Comparison of ENCODE assay signal across 8 cellular contexts in the genomic region with DNA sequence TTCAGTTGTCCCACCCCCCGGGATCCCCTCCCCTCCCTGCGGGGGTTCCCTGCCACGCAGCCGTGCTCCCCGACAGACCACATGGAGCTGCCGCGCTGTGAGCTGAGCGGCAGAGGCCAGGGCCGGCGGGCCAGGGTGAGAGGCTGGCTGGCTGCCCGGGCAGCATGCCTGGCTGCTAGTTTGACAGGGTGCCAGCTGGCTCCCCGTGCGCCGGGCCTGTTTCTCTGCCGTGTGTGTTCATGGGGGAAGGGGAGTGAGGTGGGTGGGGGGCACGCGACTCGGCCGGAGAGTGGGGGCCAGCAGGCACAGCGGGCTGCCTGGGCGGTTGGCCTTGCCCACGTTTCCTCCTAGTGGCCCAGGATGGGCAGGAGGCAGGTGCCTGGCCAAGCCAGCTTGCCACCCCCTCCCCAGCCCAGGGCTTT. TPM values are rescaled to one million over a fixed set of nuclear protein-coding genes. Genes with fewer than 3 reads are reported as not detected.
A peak's percentile ranks its signal among the peaks of the same experiment; 100 is the strongest.
DNase-seq lines count a peak whose midpoint lies in the region; ATAC-seq and TF ChIP-seq lines count a peak whose summit lies in the region.

No MANE protein-coding gene starts in this region.

- H3K27ac ChIP-seq in 22Rv1, result peak overlapping the region; percentile 53
- peak overlapping the region; percentile 1; the same call in 1 of the 2 replicates for H3K27ac ChIP-seq in SJCRH30

- DNase-seq in HK-2 (ENCODE audit: unreplicated experiment) (peak; percentile 74), SJCRH30 (peak; percentile 86 to 91), globus pallidus (ENCODE audit: low spot score) (peak; percentile 87)
- no peak for DNase-seq in activated CD4-positive, alpha-beta T cell treated with anti-CD3 and anti-CD28 coated beads, Interleukin-2, amount 50 U/mL, for 4 hours

- peak overlapping the region; percentile 7 for H3K4me3 ChIP-seq in SJCRH30
- H3K4me3 ChIP-seq in skeletal muscle satellite cell (ENCODE audit: low read length), result no peak overlapping the region

- no peaks in the 10 kb centered on the region for H3K27me3 ChIP-seq in SJCRH30
- H3K27me3 ChIP-seq in skeletal muscle satellite cell (ENCODE audit: control insufficient read depth, insufficient read depth, low read length), result no peaks in the 10 kb centered on the region

- ATAC-seq in GM18511 (IDR thresholded peaks at IDR 0.05; ENCODE audit: unreplicated experiment) (no peak), GM18873 (IDR thresholded peaks at IDR 0.05; ENCODE audit: low FRiP score, unreplicated experiment) (no peak)

- H3K9ac ChIP-seq in skeletal muscle satellite cell (ENCODE audit: low read depth, low read length), result no peak overlapping the region

- H3K4me2 ChIP-seq in skeletal muscle satellite cell (ENCODE audit: low read length), result peak overlapping the region; percentile 40

- peaks cover 55% of the 10 kb centered on the region for H3K4me1 ChIP-seq in SJCRH30
- peaks cover 48% of the 10 kb centered on the region for H3K4me1 ChIP-seq in skeletal muscle satellite cell (ENCODE audit: control insufficient read depth, insufficient read depth, low read length)

- H3K9me3 ChIP-seq in SJCRH30 (replicated peaks) (no peaks in the 10 kb centered on the region), skeletal muscle satellite cell (replicated peaks; ENCODE audit: low read length) (no peaks in the 10 kb centered on the region)

- TF ChIP-seq CTCF in 22Rv1 (IDR thresholded peaks at IDR 0.05), result no peak

- H3K36me3 ChIP-seq in SJCRH30 (no peaks in the 10 kb centered on the region), skeletal muscle satellite cell (ENCODE audit: insufficient read depth, low read length) (no peaks in the 10 kb centered on the region)

RNA-seq across cellular contexts. Expression of gene BAHCC1, which starts 34.1 kb away (rescaled TPM):
- 17.4 and 20.0 TPM in 2 replicates for total RNA-seq in SJCRH30 (2014; rRNA removed; shearing (Covaris generic))
- total RNA-seq in skeletal muscle satellite cell (2012; rRNA removed), result 7.9 and 8.3 TPM in 2 replicates

Comparison
In these comparisons a context has a peak if more than half of its experiments do, and no peak if none do; other contexts are left out.
1. DNase-seq: peak in HK-2 (single experiment), SJCRH30 (2 of 2) and globus pallidus (single experiment); none in activated CD4-positive, alpha-beta T cell treated with anti-CD3 and anti-CD28 coated beads, Interleukin-2, amount 50 U/mL, for 4 hours (0 of 2).